14 cellular contexts compared by ENCODE assay signal in the genomic region with DNA sequence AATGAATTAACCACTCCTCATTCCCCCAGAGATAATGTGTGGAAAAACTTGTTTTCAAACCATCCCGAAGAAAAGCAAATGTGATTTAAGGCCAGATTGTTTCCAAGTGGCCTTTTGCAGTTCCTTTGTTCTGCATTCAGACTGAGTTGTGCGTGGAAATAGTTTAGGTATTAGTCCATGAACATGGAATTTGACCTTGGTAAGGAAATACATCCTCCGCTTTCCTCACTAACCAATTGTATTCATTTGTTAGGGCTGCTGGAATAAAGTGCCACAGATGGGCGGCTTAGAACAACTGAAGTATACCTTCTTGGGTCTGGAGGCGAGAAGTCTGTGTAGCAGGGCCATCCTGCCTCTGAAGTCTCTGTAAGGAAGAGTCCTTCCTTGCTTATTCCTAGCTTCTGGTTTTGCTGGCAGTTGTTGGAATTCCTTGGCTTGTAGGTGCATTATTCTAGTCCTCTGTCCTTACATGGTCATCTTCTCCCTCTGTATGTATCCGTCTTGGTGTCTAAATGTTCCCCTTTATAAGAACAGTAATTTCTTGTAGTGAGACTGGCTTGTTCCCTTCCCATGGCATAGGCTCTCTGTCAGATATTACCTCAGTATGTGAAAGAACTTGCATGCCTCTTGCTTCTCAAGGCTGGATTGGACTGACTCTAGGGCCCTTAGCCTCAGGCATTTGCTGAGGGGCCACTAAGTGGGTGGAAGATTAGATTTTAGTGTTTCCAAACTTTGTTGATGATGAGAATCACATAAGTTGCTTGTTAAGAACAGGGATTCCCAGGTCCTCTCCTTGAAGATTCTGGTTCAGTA. TPM values are rescaled to one million over a fixed set of nuclear protein-coding genes. Genes with fewer than 3 reads are reported as not detected.
DNase-seq lines count a peak whose midpoint lies in the region; ATAC-seq and TF ChIP-seq lines count a peak whose summit lies in the region.
"Had no signal": no experiment of that assay in that cellular context is flagged by ENCODE, and none has a peak within 500 bp of the region (broad histone marks: within the 10 kb centered on the region; RNA-seq: fewer than 3 reads in every experiment).

No MANE protein-coding gene starts in this region.

- H3K9me3 Mint-ChIP-seq in osteocyte (ENCODE audit: unreplicated experiment): no peaks in the 10 kb centered on the region
- H3K9me3 Mint-ChIP-seq: activated CD4-positive, alpha-beta T cell treated with anti-CD3 and anti-CD28 coated beads, Interleukin-2, amount 10 ng/mL, durations not matched to agents 24 days and 14 days; activated naive CD4-positive, alpha-beta T cell treated with anti-CD3 and anti-CD28 coated beads, Interleukin-2, amount 50 U/mL, for 72 hours had no signal

- peaks cover 61% of the 10 kb centered on the region for H3K4me1 Mint-ChIP-seq in osteocyte (ENCODE audit: unreplicated experiment)
- H3K4me1 Mint-ChIP-seq: activated CD4-positive, alpha-beta T cell treated with anti-CD3 and anti-CD28 coated beads, Interleukin-2, amount 10 ng/mL, durations not matched to agents 24 days and 14 days had no signal

- no peak for TF ChIP-seq CTCF in AG09309 (IDR thresholded peaks at IDR 0.05; ENCODE audit: control insufficient read depth, insufficient read depth, low read depth, low read length, missing control alignments)
- no peak for TF ChIP-seq CTCF in fibroblast of lung (conservative IDR thresholded peaks at IDR 0.05 in 1 of 2, IDR thresholded peaks at IDR 0.05 in 1 of 2; ENCODE audit: low read depth in 1 of 2, low read length in 2 of 2)
- no peak for TF ChIP-seq CTCF in osteocyte (IDR thresholded peaks at IDR 0.05)

- H3K4me1 ChIP-seq in SJCRH30: peaks cover 21% of the 10 kb centered on the region
- H3K4me1 ChIP-seq in fibroblast of lung (ENCODE audit: control insufficient read depth, extremely low read depth, insufficient read depth, low read length): peaks cover 4% of the 10 kb centered on the region

- no peaks in the 10 kb centered on the region for H3K27me3 Mint-ChIP-seq in osteocyte (ENCODE audit: unreplicated experiment)
- H3K27me3 Mint-ChIP-seq: activated CD4-positive, alpha-beta T cell treated with anti-CD3 and anti-CD28 coated beads, Interleukin-2, amount 10 ng/mL, durations not matched to agents 24 days and 14 days had no signal

- H3K27ac ChIP-seq in SJCRH30: peak overlapping the region; percentile 73
- H3K27ac ChIP-seq in fibroblast of lung (ENCODE audit: insufficient read depth, low read length): peak overlapping the region; percentile 44
- H3K27ac ChIP-seq: BLaER1 had no signal

- H3K9me3 ChIP-seq in SJCRH30 (replicated peaks) (no peaks in the 10 kb centered on the region), fibroblast of lung (ENCODE audit: control insufficient read depth, insufficient read depth, low read depth, low read length) (no peaks in the 10 kb centered on the region)
- H3K9me3 ChIP-seq: BLaER1 had no signal

- ATAC-seq in GM19324 (IDR thresholded peaks at IDR 0.05; ENCODE audit: low FRiP score, unreplicated experiment): no peak
- no peak for ATAC-seq in GM21723 (IDR thresholded peaks at IDR 0.05; ENCODE audit: unreplicated experiment)
- no peak for ATAC-seq in GM18909 (IDR thresholded peaks at IDR 0.05; ENCODE audit: poor library complexity, unreplicated experiment)
- ATAC-seq: activated naive CD4-positive, alpha-beta T cell treated with anti-CD3 and anti-CD28 coated beads, Interleukin-2, amount 50 U/mL, for 72 hours had no signal

- no peak overlapping the region for H3K4me3 Mint-ChIP-seq in osteocyte (ENCODE audit: unreplicated experiment)
- H3K4me3 Mint-ChIP-seq: activated CD4-positive, alpha-beta T cell treated with anti-CD3 and anti-CD28 coated beads, Interleukin-2, amount 10 ng/mL, durations not matched to agents 24 days and 14 days; naive B cell had no signal

- no peak overlapping the region for H3K4me2 ChIP-seq in fibroblast of lung (ENCODE audit: extremely low read depth, insufficient read depth, low read length)
- H3K4me2 ChIP-seq: BLaER1 had no signal

- peaks cover 3% of the 10 kb centered on the region; the same call in 1 of the 2 replicates for H3K36me3 ChIP-seq in SJCRH30
- no peaks in the 10 kb centered on the region for H3K36me3 ChIP-seq in fibroblast of lung (ENCODE audit: control insufficient read depth, insufficient read depth, low read length)

- H3K36me3 Mint-ChIP-seq in osteocyte (ENCODE audit: unreplicated experiment): peaks cover 17% of the 10 kb centered on the region
- H3K36me3 Mint-ChIP-seq: activated naive CD4-positive, alpha-beta T cell treated with anti-CD3 and anti-CD28 coated beads, Interleukin-2, amount 50 U/mL, for 72 hours had no signal

- H3K9ac ChIP-seq in fibroblast of lung (ENCODE audit: insufficient read depth, low read length): no peak overlapping the region
- H3K9ac ChIP-seq: BLaER1 had no signal

- H3K27me3 ChIP-seq in SJCRH30 (no peaks in the 10 kb centered on the region), fibroblast of lung (ENCODE audit: control insufficient read depth, insufficient read depth, low read length) (no peaks in the 10 kb centered on the region)
- H3K27me3 ChIP-seq: BLaER1 had no signal

- H3K4me3 ChIP-seq in AG09309 (ENCODE audit: control insufficient read depth, low read depth, low read length): no peak overlapping the region
- no peak overlapping the region for H3K4me3 ChIP-seq in SJCRH30
- no peak overlapping the region for H3K4me3 ChIP-seq in fibroblast of lung (replicated peaks in 1 of 4; ENCODE audit: control extremely low read depth in 1 of 4, insufficient read depth in 1 of 4, low read depth in 3 of 4, low read length in 4 of 4)
- H3K4me3 ChIP-seq: BLaER1 had no signal

- peak overlapping the region; percentile 89 for H3K27ac Mint-ChIP-seq in osteocyte (ENCODE audit: unreplicated experiment)
- H3K27ac Mint-ChIP-seq: activated CD4-positive, alpha-beta T cell treated with anti-CD3 and anti-CD28 coated beads, Interleukin-2, amount 10 ng/mL, durations not matched to agents 24 days and 14 days; activated naive CD4-positive, alpha-beta T cell treated with anti-CD3 and anti-CD28 coated beads, Interleukin-2, amount 50 U/mL, for 72 hours; naive B cell had no signal

- peak; percentile 66 for DNase-seq in AG09309 (ENCODE audit: low read depth)
- peak in 1 of 2 experiments; percentile 37 for DNase-seq in SJCRH30
- peak; percentile 88 to 99 for DNase-seq in fibroblast of lung (ENCODE audit: low read depth in 2 of 2)
- DNase-seq in osteocyte (ENCODE audit: extremely low spot score, unreplicated experiment): no peak
- DNase-seq in central memory CD4-positive, alpha-beta T cell: no peak
- DNase-seq: activated CD4-positive, alpha-beta T cell treated with anti-CD3 and anti-CD28 coated beads, Interleukin-2, amount 10 ng/mL, durations not matched to agents 24 days and 14 days; naive B cell; NCI-H345; SIG-M5 had no signal

- H4K20me1 ChIP-seq in fibroblast of lung (ENCODE audit: control insufficient read depth, extremely low read depth, insufficient read depth, low read length): no peaks in the 10 kb centered on the region
- H4K20me1 ChIP-seq: BLaER1 had no signal

- peaks cover 61% of the 10 kb centered on the region for H3K79me2 ChIP-seq in fibroblast of lung (ENCODE audit: control insufficient read depth, insufficient read depth, low read length)

- H2AFZ ChIP-seq in fibroblast of lung (ENCODE audit: low read length): no peak overlapping the region

RNA-seq across cellular contexts. Expression of gene RAI14, which starts 53.9 kb away (rescaled TPM):
- total RNA-seq in SJCRH30 (2014; rRNA removed; shearing (Covaris generic)): 67.4 and 74.4 TPM in 2 replicates
- total RNA-seq in fibroblast of lung: 82.7 and 125 TPM in 2 replicates
- 98.7 and 128 TPM in 2 replicates for polyA plus RNA-seq in fibroblast of lung
- 98.4 and 101 TPM in 2 replicates for polyA plus RNA-seq in fibroblast of lung (2012)
- 542 and 706 TPM in 2 replicates for polyA minus RNA-seq in fibroblast of lung (ENCODE audit: low replicate concordance)
- 130 and 138 TPM in 2 replicates for total RNA-seq in osteocyte

Comparison
In these comparisons a context has a peak if more than half of its experiments do, and no peak if none do; other contexts are left out.
1. DNase-seq: peak in AG09309 (single experiment) and fibroblast of lung (2 of 2); none in osteocyte (single experiment) and central memory CD4-positive, alpha-beta T cell (single experiment).